Comparison of ENCODE assay signal across 8 cellular contexts in genomic region chr12:18320036-18320617, GRCh38. TPM values are rescaled to one million over a fixed set of nuclear protein-coding genes. Genes with fewer than 3 reads are reported as not detected.
DNase-seq lines count a peak whose midpoint lies in the region; ATAC-seq and TF ChIP-seq lines count a peak whose summit lies in the region.

No MANE protein-coding gene starts in this region.

- POLR2A ChIA-PET in OCI-LY7 (lab: Charles Lee): interaction anchor here (0.5 to 2.8 kb wide), 4 partner anchors 15 to 1081 kb away, joined by 3 to 18 read pairs (median 4); no protein-coding TSS in a partner anchor

- H3K36me3 Mint-ChIP-seq in neural crest cell (ENCODE audit: low read depth): no peaks in the 10 kb centered on the region

- no peaks in the 10 kb centered on the region for H3K9me3 ChIP-seq in OCI-LY7 (ENCODE audit: low read length)

- no peak overlapping the region for H3K4me3 ChIP-seq in HFF-Myc (replicated peaks; ENCODE audit: low read depth, low read length)
- no peak overlapping the region for H3K4me3 ChIP-seq in OCI-LY7 (ENCODE audit: low read depth, low read length, poor library complexity, severe bottlenecking)
- no peak overlapping the region for H3K4me3 ChIP-seq in epithelial cell of esophagus (ENCODE audit: low read length)

- H3K36me3 ChIP-seq in OCI-LY7 (ENCODE audit: insufficient read depth, low read length): no peaks in the 10 kb centered on the region

- no peaks in the 10 kb centered on the region for H3K9me2 ChIP-seq in OCI-LY7 (ENCODE audit: insufficient read depth, low read length)

- H3K4me1 ChIP-seq in OCI-LY7 (ENCODE audit: insufficient read depth, low read length, poor library complexity, severe bottlenecking): no peaks in the 10 kb centered on the region

- no peak overlapping the region for H3K27ac ChIP-seq in OCI-LY7 (ENCODE audit: low read depth, low read length, poor library complexity, severe bottlenecking)

- no peak overlapping the region for H3K27ac Mint-ChIP-seq in neural crest cell (ENCODE audit: unreplicated experiment)

- CTCF ChIA-PET in OCI-LY7 (lab: Charles Lee; ENCODE audit: unreplicated experiment): no interaction called here

- H3K9me3 Mint-ChIP-seq in neural crest cell: no peaks in the 10 kb centered on the region

- DNase-seq in CD1c-positive myeloid dendritic cell (ENCODE audit: extremely low spot score) (peak; percentile 14), HFF-Myc (ENCODE audit: extremely low read depth, low read depth) (peak; percentile 30), OCI-LY7 (ENCODE audit: low spot score) (peak; percentile 24), epithelial cell of esophagus (ENCODE audit: low read depth) (peak; percentile 81), neural crest cell (ENCODE audit: low read depth, low spot score) (peak; percentile 10), NCI-H1105 (lab: John Stamatoyannopoulos, UW) (no peak), hippocampal formation (lab: John Stamatoyannopoulos, UW) (no peak)

- no peak overlapping the region for H3K4me3 Mint-ChIP-seq in neural crest cell

- H4K20me1 ChIP-seq in OCI-LY7 (ENCODE audit: insufficient read depth, low read length): no peaks in the 10 kb centered on the region

- no peak overlapping the region for H2AFZ ChIP-seq in OCI-LY7 (ENCODE audit: low read length)

- no peak for ATAC-seq in GM21786 (IDR thresholded peaks at IDR 0.05; ENCODE audit: unreplicated experiment)

- no peak overlapping the region for H3K4me2 ChIP-seq in OCI-LY7 (ENCODE audit: low read length)

- no TSS peak for BruUV-seq in OCI-LY7 (replicated peaks; lab: Mats Ljungman, UMichigan)

- intact Hi-C loops in OCI-LY7 (cut with micrococcal nuclease; ENCODE audit: unreplicated experiment): loop anchor here (5.0 kb wide), 1 partner anchor 178 kb away; no protein-coding TSS in a partner anchor

- no peaks in the 10 kb centered on the region for H3K4me1 Mint-ChIP-seq in neural crest cell

- H3K79me2 ChIP-seq in OCI-LY7 (ENCODE audit: insufficient read depth, low read depth, low read length): no peaks in the 10 kb centered on the region

- TF ChIP-seq CTCF in HFF-Myc (IDR thresholded peaks at IDR 0.05; ENCODE audit: low read depth, low read length, missing control alignments) (peak; percentile 50), OCI-LY7 (conservative IDR thresholded peaks at IDR 0.05; ENCODE audit: low read length) (peak; percentile 72), epithelial cell of esophagus (IDR thresholded peaks at IDR 0.05; ENCODE audit: insufficient read depth, low read depth, low read length, missing control alignments) (peak; percentile 72), neural crest cell (conservative IDR thresholded peaks at IDR 0.05) (peak; percentile 85)

- H3K27me3 Mint-ChIP-seq in neural crest cell (ENCODE audit: low read depth): no peaks in the 10 kb centered on the region

RNA-seq across cellular contexts. Expression of gene PIK3C2G, which starts 58.8 kb away (rescaled TPM):
- not detected in 2 replicates for total RNA-seq in OCI-LY7 (2014; rRNA removed; shearing (Covaris generic))
- total RNA-seq in OCI-LY7 (2022) (not detected in 2 replicates), neural crest cell (not detected in 2 replicates)

Comparison
In these comparisons a context has a peak if more than half of its experiments do, and no peak if none do; other contexts are left out.
1. DNase-seq: peak in CD1c-positive myeloid dendritic cell (single experiment), HFF-Myc (single experiment), OCI-LY7 (single experiment), epithelial cell of esophagus (single experiment) and neural crest cell (single experiment); none in NCI-H1105 (single experiment) and hippocampal formation (0 of 2).
2. Peak in every context shown above with its lines, with median percentiles within 50 percentile points of each other: CTCF ChIP-seq.